In the genomic region with DNA sequence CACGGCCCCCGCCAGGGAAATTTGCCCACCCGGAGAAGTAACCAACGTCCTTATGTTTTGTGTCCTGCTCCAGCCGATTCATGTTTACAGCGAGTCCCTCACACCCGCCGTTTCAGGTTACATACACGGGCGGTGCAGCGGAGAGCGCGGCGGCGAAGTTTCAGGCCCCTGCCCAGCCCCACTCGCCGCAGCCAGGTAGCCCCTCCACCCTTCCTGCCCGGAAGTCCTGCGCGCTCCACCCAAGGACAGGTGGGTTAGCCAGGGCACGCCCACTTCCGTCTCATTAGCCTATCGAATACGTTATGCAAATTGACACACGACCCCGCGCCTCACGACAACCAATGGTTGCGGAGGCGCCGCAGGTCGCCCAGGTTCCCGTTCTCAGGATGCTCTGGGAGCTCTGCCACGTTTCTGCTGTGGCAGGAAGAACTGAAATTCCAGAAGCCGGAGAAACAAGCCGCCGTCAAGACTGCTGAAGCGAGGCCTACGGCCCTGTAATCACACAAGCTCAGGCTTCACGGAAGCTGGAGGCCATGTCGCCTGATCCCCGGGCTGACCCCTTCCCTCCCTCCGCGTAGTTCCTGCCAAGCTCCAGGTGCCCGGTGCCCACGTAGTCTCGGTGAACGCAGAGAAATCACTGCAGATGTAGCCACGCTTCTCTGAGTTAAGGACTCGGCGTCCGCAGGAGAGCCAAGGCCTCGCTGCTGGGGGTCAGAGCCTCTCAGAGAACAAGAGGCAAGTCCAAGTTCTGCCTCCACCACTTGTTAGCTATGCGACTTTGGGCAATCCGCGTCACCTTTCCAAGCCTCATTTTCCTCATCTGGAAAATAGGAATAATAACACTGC, we compare ENCODE assay signal across 8 cellular contexts. TPM values are rescaled to one million over a fixed set of nuclear protein-coding genes. Genes with fewer than 3 reads are reported as not detected.
DNase-seq lines count a peak whose midpoint lies in the region; ATAC-seq, FAIRE-seq and TF ChIP-seq lines count a peak whose summit lies in the region.

No MANE protein-coding gene starts in this region.

- peak overlapping the region; percentile 68 for H3K4me2 ChIP-seq in OCI-LY7 (ENCODE audit: low read length)

- H4K20me1 ChIP-seq in OCI-LY7 (ENCODE audit: insufficient read depth, low read length): no peaks in the 10 kb centered on the region

- POLR2A ChIA-PET in HEK293 (lab: Yijun Ruan, JAX) (interaction anchor here (0.8 to 2.4 kb wide), 19 partner anchors 9 to 119 kb away, joined by 3 to 28 read pairs (median 5); a partner anchor contains a TSS), OCI-LY7 (lab: Charles Lee) (interaction anchor here (1.2 kb wide), 1 partner anchor 16 kb away, joined by 3 read pairs; no protein-coding TSS in a partner anchor)

- peak overlapping the region; percentile 82 for H2AFZ ChIP-seq in OCI-LY7 (ENCODE audit: low read length)

- TF ChIP-seq CTCF in HEK293 (tag by site-specific recombination; IDR thresholded peaks at IDR 0.05) (peak; percentile 35; the same call in 1 of the 2 replicates), OCI-LY7 (conservative IDR thresholded peaks at IDR 0.05; ENCODE audit: low read length) (no peak)

- peak overlapping the region; percentile 78 for H3K27ac ChIP-seq in HEK293 (ENCODE audit: extremely low read depth, low read depth, low read length)
- H3K27ac ChIP-seq in OCI-LY7 (ENCODE audit: low read depth, low read length, poor library complexity, severe bottlenecking): peak overlapping the region; percentile 49

- CTCF ChIA-PET in HEK293 (lab: Yijun Ruan, JAX): interaction anchor here (0.5 to 1.6 kb wide), 7 partner anchors 11 to 1248 kb away, joined by 3 to 5 read pairs (median 4); a partner anchor contains a TSS
- CTCF ChIA-PET in OCI-LY7 (lab: Charles Lee; ENCODE audit: unreplicated experiment): interaction anchor here (0.6 kb wide), 1 partner anchor 782 kb away, joined by 3 read pairs; no protein-coding TSS in a partner anchor

- H3K4me1 ChIP-seq in HEK293 (ENCODE audit: control insufficient read depth, insufficient read depth, low read length) (peaks cover 5% of the 10 kb centered on the region; the same call in 1 of the 2 replicates), OCI-LY7 (ENCODE audit: insufficient read depth, low read length, poor library complexity, severe bottlenecking) (peaks cover 44% of the 10 kb centered on the region)

- peak; percentile 92 for ATAC-seq in left ventricle myocardium superior
- no peak for ATAC-seq in GM21526 (IDR thresholded peaks at IDR 0.05; ENCODE audit: low FRiP score, unreplicated experiment)

- H3K9me2 ChIP-seq in OCI-LY7 (ENCODE audit: insufficient read depth, low read length): no peaks in the 10 kb centered on the region

- no peaks in the 10 kb centered on the region for H3K79me2 ChIP-seq in OCI-LY7 (ENCODE audit: insufficient read depth, low read depth, low read length)

- DNase-seq in OCI-LY7 (ENCODE audit: low spot score) (peak; percentile 93), left ventricle myocardium superior (peak; percentile 86), posterior vena cava (ENCODE audit: low spot score) (peak; percentile 86), amniotic stem cell (lab: John Stamatoyannopoulos, UW) (no peak), RCC 7860 (ENCODE audit: low spot score) (no peak)
- peak; percentile 29 for DNase-seq in activated naive CD8-positive, alpha-beta T cell treated with anti-CD3 and anti-CD28 coated beads, Interleukin-2, amount 50 U/mL, for 16 hours (ENCODE audit: low read depth, low spot score)

- H3K4me3 ChIP-seq in HEK293 (ENCODE audit: low read depth, low read length) (peak overlapping the region; percentile 42), OCI-LY7 (ENCODE audit: low read depth, low read length, poor library complexity, severe bottlenecking) (peak overlapping the region; percentile 65)

- no peak for FAIRE-seq in RCC 7860 (lab: Jason Lieb, UNC)

- H3K36me3 ChIP-seq in HEK293 (ENCODE audit: control insufficient read depth in 2 of 2, insufficient read depth in 1 of 2, low read length in 2 of 2): no peaks in the 10 kb centered on the region
- no peaks in the 10 kb centered on the region for H3K36me3 ChIP-seq in OCI-LY7 (ENCODE audit: insufficient read depth, low read length)

- intact Hi-C loops in OCI-LY7 (cut with micrococcal nuclease; ENCODE audit: unreplicated experiment): no loop called here
- intact Hi-C loops in left ventricle myocardium superior (cut with micrococcal nuclease): no loop called here
- intact Hi-C loops in posterior vena cava (cut with DNase I): loop anchor here in 1 of 2 donors (1.0 kb wide), 1 partner anchor 33 kb away; no protein-coding TSS in a partner anchor

- H3K9me3 ChIP-seq in HEK293 (ENCODE audit: control insufficient read depth, insufficient read depth, low read depth, low read length) (no peaks in the 10 kb centered on the region), OCI-LY7 (ENCODE audit: low read length) (no peaks in the 10 kb centered on the region)

- BruUV-seq in OCI-LY7 (replicated peaks; lab: Mats Ljungman, UMichigan): TSS peak; percentile 82

TF ChIP-seq in HEK293, 187 proteins besides CTCF, POLR2A, EP300 and RAD21 (continues in another document):
- TF ChIP-seq ZIC2 (tag by site-specific recombination; IDR thresholded peaks at IDR 0.05): 0 out of 2 replicates have a peak, but pooled peaks have one; percentile 7
- no peak for TF ChIP-seq HOXD13 (CRISPR knock-in tag; IDR thresholded peaks at IDR 0.05; ENCODE audit: borderline replicate concordance)
- TF ChIP-seq ZBTB48 (tag by site-specific recombination; IDR thresholded peaks at IDR 0.05): no peak
- peak; percentile 21; the same call in 1 of the 2 replicates for TF ChIP-seq KLF7 (tag by site-specific recombination; IDR thresholded peaks at IDR 0.05; ENCODE audit: borderline replicate concordance)
- peak; percentile 67 for TF ChIP-seq ZNF335 (tag by site-specific recombination; conservative IDR thresholded peaks at IDR 0.05)
- TF ChIP-seq, protein P1, sequence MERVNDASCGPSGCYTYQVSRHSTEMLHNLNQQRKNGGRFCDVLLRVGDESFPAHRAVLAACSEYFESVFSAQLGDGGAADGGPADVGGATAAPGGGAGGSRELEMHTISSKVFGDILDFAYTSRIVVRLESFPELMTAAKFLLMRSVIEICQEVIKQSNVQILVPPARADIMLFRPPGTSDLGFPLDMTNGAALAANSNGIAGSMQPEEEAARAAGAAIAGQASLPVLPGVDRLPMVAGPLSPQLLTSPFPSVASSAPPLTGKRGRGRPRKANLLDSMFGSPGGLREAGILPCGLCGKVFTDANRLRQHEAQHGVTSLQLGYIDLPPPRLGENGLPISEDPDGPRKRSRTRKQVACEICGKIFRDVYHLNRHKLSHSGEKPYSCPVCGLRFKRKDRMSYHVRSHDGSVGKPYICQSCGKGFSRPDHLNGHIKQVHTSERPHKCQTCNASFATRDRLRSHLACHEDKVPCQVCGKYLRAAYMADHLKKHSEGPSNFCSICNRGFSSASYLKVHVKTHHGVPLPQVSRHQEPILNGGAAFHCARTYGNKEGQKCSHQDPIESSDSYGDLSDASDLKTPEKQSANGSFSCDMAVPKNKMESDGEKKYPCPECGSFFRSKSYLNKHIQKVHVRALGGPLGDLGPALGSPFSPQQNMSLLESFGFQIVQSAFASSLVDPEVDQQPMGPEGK (tag by site-specific recombination; IDR thresholded peaks at IDR 0.05): peak; percentile 98
- TF ChIP-seq ZNF600 (tag by site-specific recombination; IDR thresholded peaks at IDR 0.05): peak; percentile 56; the same call in 1 of the 2 replicates
- TF ChIP-seq, protein P2, sequence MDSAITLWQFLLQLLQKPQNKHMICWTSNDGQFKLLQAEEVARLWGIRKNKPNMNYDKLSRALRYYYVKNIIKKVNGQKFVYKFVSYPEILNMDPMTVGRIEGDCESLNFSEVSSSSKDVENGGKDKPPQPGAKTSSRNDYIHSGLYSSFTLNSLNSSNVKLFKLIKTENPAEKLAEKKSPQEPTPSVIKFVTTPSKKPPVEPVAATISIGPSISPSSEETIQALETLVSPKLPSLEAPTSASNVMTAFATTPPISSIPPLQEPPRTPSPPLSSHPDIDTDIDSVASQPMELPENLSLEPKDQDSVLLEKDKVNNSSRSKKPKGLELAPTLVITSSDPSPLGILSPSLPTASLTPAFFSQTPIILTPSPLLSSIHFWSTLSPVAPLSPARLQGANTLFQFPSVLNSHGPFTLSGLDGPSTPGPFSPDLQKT (IDR thresholded peaks at IDR 0.05; ENCODE audit: borderline replicate concordance, low read depth, low read length): peak; percentile 99

RNA-seq across cellular contexts. Expression of a gene that starts 22.4 kb away (rescaled TPM):
- total RNA-seq in OCI-LY7 (2014; rRNA removed; shearing (Covaris generic)): 112 and 133 TPM in 2 replicates
- total RNA-seq in OCI-LY7 (2022): 213 and 223 TPM in 2 replicates
- 161 TPM for total RNA-seq in left ventricle myocardium superior
- total RNA-seq in posterior vena cava: 100 to 1,000 TPM; 831 to 938 TPM

Comparison
In these comparisons a context has a peak if more than half of its experiments do, and no peak if none do; other contexts are left out.
1. DNase-seq: peak in OCI-LY7 (single experiment), activated naive CD8-positive, alpha-beta T cell treated with anti-CD3 and anti-CD28 coated beads, Interleukin-2, amount 50 U/mL, for 16 hours (single experiment), left ventricle myocardium superior (single experiment) and posterior vena cava (single experiment); none in amniotic stem cell (single experiment) and RCC 7860 (single experiment).